In the genomic region with DNA sequence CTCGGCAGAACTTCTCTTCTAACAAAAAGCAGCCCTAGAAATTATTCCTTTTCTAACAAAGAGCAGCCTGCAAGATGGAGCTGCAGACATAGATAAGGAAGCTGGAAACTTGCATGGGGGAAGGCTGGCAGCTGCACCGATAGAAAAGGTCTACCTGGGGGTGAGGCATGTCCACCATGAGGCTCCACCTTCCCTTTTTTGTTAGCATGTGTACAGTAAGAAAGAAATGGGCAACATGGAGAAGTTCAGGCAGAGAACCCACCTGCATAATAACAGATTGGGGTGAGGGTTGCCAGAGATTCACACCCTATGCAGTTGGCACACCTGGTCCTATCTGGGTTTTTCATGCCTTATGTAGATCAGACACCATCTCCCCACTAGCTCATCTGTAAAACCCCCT, we compare ENCODE assay signal across 1 cellular context.
TF ChIP-seq lines count a peak whose summit lies in the region.

No MANE protein-coding gene starts in this region.

TF ChIP-seq in K562, 482 proteins besides CTCF, POLR2A, EP300 and RAD21 (continued from another document):
- TF ChIP-seq CC2D1A (IDR thresholded peaks at IDR 0.05): 0 out of 2 replicates have a peak, but pooled peaks have one; percentile 9
- TF ChIP-seq ADNP (tag; IDR thresholded peaks at IDR 0.05): peak; percentile 36; the same call in 1 of the 2 replicates
- peak; percentile 54; the same call in 1 of the 2 replicates for TF ChIP-seq ZNF644 (tag; IDR thresholded peaks at IDR 0.05; ENCODE audit: low read depth)
- TF ChIP-seq ZKSCAN1 (IDR thresholded peaks at IDR 0.05; ENCODE audit: low read depth, low read length): 0 out of 2 replicates have a peak, but pooled peaks have one; percentile 3
- peak; percentile 38; the same call in 1 of the 2 replicates for TF ChIP-seq SOX6 (IDR thresholded peaks at IDR 0.05)
- peak; percentile 62 for TF ChIP-seq CBFA2T2 (conservative IDR thresholded peaks at IDR 0.05)
- TF ChIP-seq, protein P1, sequence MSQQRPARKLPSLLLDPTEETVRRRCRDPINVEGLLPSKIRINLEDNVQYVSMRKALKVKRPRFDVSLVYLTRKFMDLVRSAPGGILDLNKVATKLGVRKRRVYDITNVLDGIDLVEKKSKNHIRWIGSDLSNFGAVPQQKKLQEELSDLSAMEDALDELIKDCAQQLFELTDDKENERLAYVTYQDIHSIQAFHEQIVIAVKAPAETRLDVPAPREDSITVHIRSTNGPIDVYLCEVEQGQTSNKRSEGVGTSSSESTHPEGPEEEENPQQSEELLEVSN (IDR thresholded peaks at IDR 0.05; ENCODE audit: borderline replicate concordance in 1 of 2, extremely low read depth in 1 of 2, insufficient read depth in 1 of 2, insufficient read length in 1 of 2, low read depth in 1 of 2, low read length in 1 of 2, poor library complexity in 1 of 2, severe bottlenecking in 1 of 2): peak in 1 of 2 experiments; percentile 35
- TF ChIP-seq FOXM1 (IDR thresholded peaks at IDR 0.05; ENCODE audit: low read depth): 0 out of 2 replicates have a peak, but pooled peaks have one; percentile 14
- no peak for TF ChIP-seq FOXM1 (CRISPR knock-in tag; IDR thresholded peaks at IDR 0.05; ENCODE audit: low read depth)
- TF ChIP-seq MEF2D (tag; conservative IDR thresholded peaks at IDR 0.05; ENCODE audit: low read depth): peak; percentile 52
- TF ChIP-seq, protein P2, sequence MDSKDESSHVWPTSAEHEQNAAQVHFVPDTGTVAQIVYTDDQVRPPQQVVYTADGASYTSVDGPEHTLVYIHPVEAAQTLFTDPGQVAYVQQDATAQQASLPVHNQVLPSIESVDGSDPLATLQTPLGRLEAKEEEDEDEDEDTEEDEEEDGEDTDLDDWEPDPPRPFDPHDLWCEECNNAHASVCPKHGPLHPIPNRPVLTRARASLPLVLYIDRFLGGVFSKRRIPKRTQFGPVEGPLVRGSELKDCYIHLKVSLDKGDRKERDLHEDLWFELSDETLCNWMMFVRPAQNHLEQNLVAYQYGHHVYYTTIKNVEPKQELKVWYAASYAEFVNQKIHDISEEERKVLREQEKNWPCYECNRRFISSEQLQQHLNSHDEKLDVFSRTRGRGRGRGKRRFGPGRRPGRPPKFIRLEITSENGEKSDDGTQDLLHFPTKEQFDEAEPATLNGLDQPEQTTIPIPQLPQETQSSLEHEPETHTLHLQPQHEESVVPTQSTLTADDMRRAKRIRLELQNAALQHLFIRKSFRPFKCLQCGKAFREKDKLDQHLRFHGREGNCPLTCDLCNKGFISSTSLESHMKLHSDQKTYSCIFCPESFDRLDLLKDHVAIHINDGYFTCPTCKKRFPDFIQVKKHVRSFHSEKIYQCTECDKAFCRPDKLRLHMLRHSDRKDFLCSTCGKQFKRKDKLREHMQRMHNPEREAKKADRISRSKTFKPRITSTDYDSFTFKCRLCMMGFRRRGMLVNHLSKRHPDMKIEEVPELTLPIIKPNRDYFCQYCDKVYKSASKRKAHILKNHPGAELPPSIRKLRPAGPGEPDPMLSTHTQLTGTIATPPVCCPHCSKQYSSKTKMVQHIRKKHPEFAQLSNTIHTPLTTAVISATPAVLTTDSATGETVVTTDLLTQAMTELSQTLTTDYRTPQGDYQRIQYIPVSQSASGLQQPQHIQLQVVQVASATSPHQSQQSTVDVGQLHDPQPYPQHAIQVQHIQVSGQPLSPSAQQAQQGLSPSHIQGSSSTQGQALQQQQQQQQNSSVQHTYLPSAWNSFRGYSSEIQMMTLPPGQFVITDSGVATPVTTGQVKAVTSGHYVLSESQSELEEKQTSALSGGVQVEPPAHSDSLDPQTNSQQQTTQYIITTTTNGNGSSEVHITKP (IDR thresholded peaks at IDR 0.05; ENCODE audit: partially characterized antibody): peak; percentile 51
- TF ChIP-seq ZEB2 (IDR thresholded peaks at IDR 0.05): 0 out of 2 replicates have a peak, but pooled peaks have one; percentile 8
- no peak for TF ChIP-seq HDGF (IDR thresholded peaks at IDR 0.05)
- TF ChIP-seq, protein P3, sequence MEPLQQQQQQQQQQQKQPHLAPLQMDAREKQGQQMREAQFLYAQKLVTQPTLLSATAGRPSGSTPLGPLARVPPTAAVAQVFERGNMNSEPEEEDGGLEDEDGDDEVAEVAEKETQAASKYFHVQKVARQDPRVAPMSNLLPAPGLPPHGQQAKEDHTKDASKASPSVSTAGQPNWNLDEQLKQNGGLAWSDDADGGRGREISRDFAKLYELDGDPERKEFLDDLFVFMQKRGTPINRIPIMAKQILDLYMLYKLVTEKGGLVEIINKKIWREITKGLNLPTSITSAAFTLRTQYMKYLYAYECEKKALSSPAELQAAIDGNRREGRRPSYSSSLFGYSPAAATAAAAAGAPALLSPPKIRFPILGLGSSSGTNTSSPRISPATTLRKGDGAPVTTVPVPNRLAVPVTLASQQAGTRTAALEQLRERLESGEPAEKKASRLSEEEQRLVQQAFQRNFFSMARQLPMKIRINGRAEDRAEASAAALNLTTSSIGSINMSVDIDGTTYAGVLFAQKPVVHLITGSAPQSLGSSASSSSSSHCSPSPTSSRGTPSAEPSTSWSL (CRISPR knock-in tag; IDR thresholded peaks at IDR 0.05; ENCODE audit: borderline replicate concordance): no peak
- TF ChIP-seq MCM5 (IDR thresholded peaks at IDR 0.05; ENCODE audit: low read depth): no peak
- peak; percentile 80 for TF ChIP-seq CBFA2T3 (IDR thresholded peaks at IDR 0.05)
- peak; percentile 3 for TF ChIP-seq RBBP5 (IDR thresholded peaks at IDR 0.05; ENCODE audit: borderline replicate concordance, insufficient read depth, low read length, poor library complexity, severe bottlenecking)
- no peak for TF ChIP-seq ZNF785 (CRISPR knock-in tag; IDR thresholded peaks at IDR 0.05)
- TF ChIP-seq YY1 (IDR thresholded peaks at IDR 0.05; ENCODE audit: borderline replicate concordance in 1 of 3, control insufficient read depth in 1 of 3, extremely low read depth in 1 of 3, insufficient read depth in 3 of 3, insufficient read length in 1 of 3, insufficient replicate concordance in 2 of 3, low read depth in 1 of 3, low read length in 2 of 3): peak in 1 of 3 experiments; percentile 78
- no peak for TF ChIP-seq ETV5 (CRISPR knock-in tag; IDR thresholded peaks at IDR 0.05; ENCODE audit: low read depth)
- TF ChIP-seq CSDE1 (IDR thresholded peaks at IDR 0.05): no peak
- peak; percentile 55 for TF ChIP-seq TAL1 (IDR thresholded peaks at IDR 0.05)
